ENCODE assay signal across 10 cellular contexts in genomic region chr10:69336952-69337311, GRCh38. TPM values are rescaled to one million over a fixed set of nuclear protein-coding genes. Genes with fewer than 3 reads are reported as not detected.
DNase-seq lines count a peak whose midpoint lies in the region; ATAC-seq and TF ChIP-seq lines count a peak whose summit lies in the region.
"Had no signal": no experiment of that assay in that cellular context is flagged by ENCODE, and none has a peak within 500 bp of the region (broad histone marks: within the 10 kb centered on the region; RNA-seq: fewer than 3 reads in every experiment).

No MANE protein-coding gene starts in this region.

- in situ Hi-C loops in brain microvascular endothelial cell (cut with HindIII; ENCODE audit: low pct_ligation_motif_present, low sequenced_read_pairs) = no loop called here

- H3K27ac ChIP-seq in GM23338 (ENCODE audit: low read depth) = peak overlapping the region; percentile 50
- H3K27ac ChIP-seq in brain microvascular endothelial cell = peak overlapping the region; percentile 78
- H3K27ac ChIP-seq in lower lobe of right lung = peak overlapping the region; percentile 63
- H3K27ac ChIP-seq in subcutaneous abdominal adipose tissue (ENCODE audit: low read depth, low read length) = peak overlapping the region; percentile 37

- peak overlapping the region in 2 of 5 donors; percentile 2 to 18 for H3K9ac ChIP-seq in subcutaneous abdominal adipose tissue (ENCODE audit: low read length in 5 of 5)

- H3K27ac Mint-ChIP-seq in GM23338 = peak overlapping the region; percentile 90

- H3K4me1 ChIP-seq in GM23338 (ENCODE audit: insufficient read depth) = peaks cover 74% of the 10 kb centered on the region
- peaks cover 82% of the 10 kb centered on the region for H3K4me1 ChIP-seq in lower lobe of right lung
- H3K4me1 ChIP-seq in subcutaneous abdominal adipose tissue (ENCODE audit: control insufficient read depth in 5 of 5, insufficient read depth in 5 of 5, low read length in 5 of 5) = peaks cover 27 to 71% (median 68%) of the 10 kb centered on the region in 5 donors

- H2AFZ ChIP-seq in GM23338 = no peak overlapping the region

- H3K4me3 ChIP-seq in GM23338 (no peak overlapping the region), brain microvascular endothelial cell (ENCODE audit: low read depth, low read length) (no peak overlapping the region), lower lobe of right lung (no peak overlapping the region), subcutaneous abdominal adipose tissue (ENCODE audit: low read depth in 1 of 5, low read length in 5 of 5) (no peak overlapping the region)

- no peak overlapping the region; the same call in 2 of the 3 replicates for H3K4me3 Mint-ChIP-seq in GM23338

- 0 out of 2 replicates have a peak overlapping the region, but pooled peaks have one; percentile 67 for H3K4me2 ChIP-seq in GM23338

- peaks cover 25% of the 10 kb centered on the region for H3K36me3 Mint-ChIP-seq in GM23338 (ENCODE audit: low read depth)

- H3K9me3 ChIP-seq in lower lobe of right lung (no peaks in the 10 kb centered on the region), subcutaneous abdominal adipose tissue (ENCODE audit: control insufficient read depth in 5 of 5, low read length in 5 of 5) (no peaks in the 10 kb centered on the region)

- no peaks in the 10 kb centered on the region for H3K9me2 ChIP-seq in GM23338 (ENCODE audit: insufficient read depth)

- H3F3A ChIP-seq in GM23338 (replicated peaks; ENCODE audit: low read depth) = peaks cover 2% of the 10 kb centered on the region; the same call in 1 of the 2 replicates

- TF ChIP-seq CTCF in GM23338 (conservative IDR thresholded peaks at IDR 0.05; ENCODE audit: low read depth in 2 of 2) (no peak), brain microvascular endothelial cell (IDR thresholded peaks at IDR 0.05; ENCODE audit: low read depth, low read length, missing control alignments) (no peak), lower lobe of right lung (IDR thresholded peaks at IDR 0.05) (no peak)

- intact Hi-C loops in lower lobe of right lung (cut with DNase I) = no loop called here

- peaks cover 24% of the 10 kb centered on the region for H3K27me3 Mint-ChIP-seq in GM23338 (ENCODE audit: insufficient read depth, low read depth, poor library complexity)

- no peaks in the 10 kb centered on the region for H3K36me3 ChIP-seq in GM23338 (ENCODE audit: insufficient read depth)
- H3K36me3 ChIP-seq in brain microvascular endothelial cell (replicated peaks) = no peaks in the 10 kb centered on the region
- H3K36me3 ChIP-seq in lower lobe of right lung = no peaks in the 10 kb centered on the region
- H3K36me3 ChIP-seq in subcutaneous abdominal adipose tissue (ENCODE audit: control insufficient read depth in 5 of 5, insufficient read depth in 5 of 5, low read length in 5 of 5) = no peaks in the 10 kb centered on the region

- H4K20me1 ChIP-seq in GM23338 (replicated peaks; ENCODE audit: insufficient read depth) = peaks cover 2% of the 10 kb centered on the region; the same call in 1 of the 2 replicates

- H3K27me3 ChIP-seq in GM23338 (ENCODE audit: insufficient read depth) (no peaks in the 10 kb centered on the region), brain microvascular endothelial cell (replicated peaks) (no peaks in the 10 kb centered on the region), lower lobe of right lung (ENCODE audit: low read depth) (no peaks in the 10 kb centered on the region), subcutaneous abdominal adipose tissue (ENCODE audit: control insufficient read depth in 5 of 5, insufficient read depth in 4 of 5, low read length in 5 of 5) (no peaks in the 10 kb centered on the region)

- no peak for DNase-seq in GM23338 (ENCODE audit: low spot score)
- DNase-seq in brain microvascular endothelial cell = no peak
- DNase-seq in lower lobe of right lung = no peak
- no peak for DNase-seq in NCI-H2107 treated with DMSO at 0.1 percent for 48 hours (lab: John Stamatoyannopoulos, UW; ENCODE audit: unreplicated experiment)
- no peak for DNase-seq in hepatic stellate cell (ENCODE audit: low spot score)
- DNase-seq: effector CD4-positive, alpha-beta T cell; NCI-H82 had no signal

- H3K9me3 Mint-ChIP-seq in GM23338 = no peaks in the 10 kb centered on the region

- no peak for ATAC-seq in GM23338
- ATAC-seq in lower lobe of right lung = no peak
- ATAC-seq in HG03196 (IDR thresholded peaks at IDR 0.05; ENCODE audit: unreplicated experiment) = no peak
- ATAC-seq in HG02610 (IDR thresholded peaks at IDR 0.05; ENCODE audit: unreplicated experiment) = no peak

- peaks cover 73% of the 10 kb centered on the region for H3K4me1 Mint-ChIP-seq in GM23338

- peaks cover 100% of the 10 kb centered on the region for H3K79me2 ChIP-seq in GM23338 (replicated peaks; ENCODE audit: insufficient read depth)

TF ChIP-seq in GM23338, 12 proteins besides CTCF, POLR2A, EP300 and RAD21 (continues in another document):
- no peak for TF ChIP-seq NANOG (IDR thresholded peaks at IDR 0.05; ENCODE audit: borderline replicate concordance)
- TF ChIP-seq ZNF462 (CRISPR knock-in tag; IDR thresholded peaks at IDR 0.05) = no peak
- TF ChIP-seq ETS1 (IDR thresholded peaks at IDR 0.05) = no peak
- no peak for TF ChIP-seq EZH2phosphoT487 (IDR thresholded peaks at IDR 0.05; ENCODE audit: unreplicated experiment)
- no peak for TF ChIP-seq ZNF114 (CRISPR knock-in tag; IDR thresholded peaks at IDR 0.05)

RNA-seq across cellular contexts. Expression of gene HK1, which starts 58.6 kb away (rescaled TPM):
- total RNA-seq in GM23338 (2014; rRNA removed; shearing (Covaris generic)) = 197 and 229 TPM in 2 replicates
- polyA plus RNA-seq in GM23338 (2016; fragmentation: Nextera tagmentation; extraction: Ambion mirVana) = 70.0 and 76.6 TPM in 2 replicates
- 85.1 TPM for total RNA-seq in lower lobe of right lung
